ENCODE assay signal across 8 cellular contexts in genomic region chr7:38630720-38631673, GRCh38. TPM values are rescaled to one million over a fixed set of nuclear protein-coding genes. Genes with fewer than 3 reads are reported as not detected.
DNase-seq lines count a peak whose midpoint lies in the region; ATAC-seq and TF ChIP-seq lines count a peak whose summit lies in the region.

AMPH (minus strand) TSS chr7:38631373; CDS start chr7:38631351, 22 bp downstream.

- H3K36me3 Mint-ChIP-seq in activated B cell treated with CpG ODN at 0.5 μM for 24 hours (ENCODE audit: low read depth) = no peaks in the 10 kb centered on the region

- no peak within 1 kb of the TSS for H3K27ac Mint-ChIP-seq in activated B cell treated with CpG ODN at 0.5 μM for 24 hours

- H3K4me1 ChIP-seq in HUES64 (ENCODE audit: insufficient read depth, low read length) (0 out of 2 replicates have a peak, but pooled peaks cover 8% of the 10 kb centered on the region), esophagus squamous epithelium (peaks cover 3 to 20% (median 5%) of the 10 kb centered on the region in 3 donors), subcutaneous abdominal adipose tissue (ENCODE audit: control insufficient read depth in 5 of 5, insufficient read depth in 5 of 5, low read length in 5 of 5) (peaks cover 0 to 17% (median 9%) of the 10 kb centered on the region in 5 donors)

- peaks cover 55% of the 10 kb centered on the region for H3K27me3 Mint-ChIP-seq in activated B cell treated with CpG ODN at 0.5 μM for 24 hours

- no peaks in the 10 kb centered on the region for H3K9me3 Mint-ChIP-seq in activated B cell treated with CpG ODN at 0.5 μM for 24 hours

- H3K36me3 ChIP-seq in HUES64 (ENCODE audit: insufficient read depth, low read length) (no peaks in the 10 kb centered on the region), esophagus squamous epithelium (no peaks in the 10 kb centered on the region), subcutaneous abdominal adipose tissue (ENCODE audit: control insufficient read depth in 5 of 5, insufficient read depth in 5 of 5, low read length in 5 of 5) (no peaks in the 10 kb centered on the region)

- POLR2A ChIA-PET in activated B cell treated with CpG ODN at 0.5 μM for 24 hours (lab: Charles Lee) = no interaction called here

- intact Hi-C loops in activated B cell treated with CpG ODN at 0.5 μM for 24 hours (cut with micrococcal nuclease) (no loop called here), esophagus squamous epithelium (cut with DNase I) (no loop called here)

- no peak for TF ChIP-seq CTCF in activated B cell treated with CpG ODN at 0.5 μM for 24 hours (IDR thresholded peaks at IDR 0.05)
- TF ChIP-seq CTCF in esophagus squamous epithelium (IDR thresholded peaks at IDR 0.05) = no peak

- TF ChIP-seq POLR2A in esophagus squamous epithelium (IDR thresholded peaks at IDR 0.05) = no peak

- no peak for ATAC-seq in activated B cell treated with CpG ODN at 0.5 μM for 24 hours (ENCODE audit: low read depth)

- H3K4me3 ChIP-seq in HUES64 (ENCODE audit: low read length) = peak within 1 kb of the TSS; percentile 54
- peak within 1 kb of the TSS; percentile 24 to 75 (median 48) for H3K4me3 ChIP-seq in esophagus squamous epithelium
- H3K4me3 ChIP-seq in subcutaneous abdominal adipose tissue (ENCODE audit: low read depth in 1 of 5, low read length in 5 of 5) = peak within 1 kb of the TSS in 4 of 5 donors; percentile 54 to 66 (median 59)

- H3K9me3 ChIP-seq in HUES64 (ENCODE audit: insufficient read depth, low read depth, low read length) (no peaks in the 10 kb centered on the region), esophagus squamous epithelium (no peaks in the 10 kb centered on the region), subcutaneous abdominal adipose tissue (ENCODE audit: control insufficient read depth in 5 of 5, low read length in 5 of 5) (no peaks in the 10 kb centered on the region)

- peaks cover 13% of the 10 kb centered on the region for H3K4me1 Mint-ChIP-seq in activated B cell treated with CpG ODN at 0.5 μM for 24 hours

- WGBS in HUES64 = 1% methylated on average over 105 of the region's 105 CpGs
- 4 to 12% methylated on average over 32 to 33 of the region's 105 CpGs for WGBS in esophagus squamous epithelium, 2 donors

- H3K27me3 ChIP-seq in HUES64 (ENCODE audit: insufficient read depth, low read length) (peaks cover 41% of the 10 kb centered on the region), esophagus squamous epithelium (peaks cover 0 to 50% (median 0%) of the 10 kb centered on the region in 4 donors), subcutaneous abdominal adipose tissue (ENCODE audit: control insufficient read depth in 5 of 5, insufficient read depth in 4 of 5, low read length in 5 of 5) (peaks cover 4 to 15% (median 11%) of the 10 kb centered on the region in 5 donors)

- H3K27ac ChIP-seq in HUES64 (ENCODE audit: low read depth, low read length) (no peak within 1 kb of the TSS), esophagus squamous epithelium (peak within 1 kb of the TSS in 1 of 4 donors; percentile 21), subcutaneous abdominal adipose tissue (ENCODE audit: low read depth, low read length) (no peak within 1 kb of the TSS)

- CTCF ChIA-PET in activated B cell treated with CpG ODN at 0.5 μM for 24 hours (lab: Charles Lee) = interaction anchor here (1.5 kb wide), 1 partner anchor 232 kb away, joined by 8 read pairs; no protein-coding TSS in a partner anchor

- H3K4me3 Mint-ChIP-seq in activated B cell treated with CpG ODN at 0.5 μM for 24 hours = peak within 1 kb of the TSS; percentile 48

- peak within 1 kb of the TSS; percentile 56 for H3K9ac ChIP-seq in HUES64 (ENCODE audit: low read depth, low read length)
- H3K9ac ChIP-seq in subcutaneous abdominal adipose tissue (ENCODE audit: low read length in 5 of 5) = peak within 1 kb of the TSS in 1 of 5 donors; percentile 4

- DNase-seq in AG08395 (ENCODE audit: low spot score) (peak; percentile 67), activated B cell treated with CpG ODN at 0.5 μM for 24 hours (no peak), esophagus squamous epithelium (lab: John Stamatoyannopoulos, UW) (no peak), midbrain (lab: John Stamatoyannopoulos, UW) (peak; percentile 42), NCI-H2107 treated with DMSO at 0.1 percent for 48 hours (lab: John Stamatoyannopoulos, UW; ENCODE audit: unreplicated experiment) (no peak), T-helper 9 cell (no peak)

RNA-seq across cellular contexts. Expression of gene AMPH, which starts in this region (rescaled TPM):
- polyA plus RNA-seq in HUES64 (2013, experiment 1 of 2) = 10.2 TPM
- polyA plus RNA-seq in HUES64 (2013, experiment 2 of 2) = 15.0 TPM
- not detected in 2 replicates for total RNA-seq in activated B cell treated with CpG ODN at 0.5 μM for 24 hours
- total RNA-seq in esophagus squamous epithelium = 1 to 10 TPM in 2 of 4 donors, under 1 TPM in 1, not detected in 1; 0.18 to 2.3 (median 1.7) TPM

Comparison
In these comparisons a context has a peak if more than half of its experiments do, and no peak if none do; other contexts are left out.
1. DNase-seq: peak in AG08395 (single experiment) and midbrain (single experiment); none in activated B cell treated with CpG ODN at 0.5 μM for 24 hours (single experiment), esophagus squamous epithelium (single experiment), NCI-H2107 treated with DMSO at 0.1 percent for 48 hours (single experiment) and T-helper 9 cell (single experiment).
2. Peak in every context shown above with its lines, with median percentiles within 50 percentile points of each other: H3K4me3 ChIP-seq.